ENCODE assay signal across 2 cellular contexts in genomic region chr5:68744196-68744595, GRCh38.
TF ChIP-seq lines count a peak whose summit lies in the region.

No MANE protein-coding gene starts in this region.

TF ChIP-seq in liver, 16 proteins besides CTCF, POLR2A, EP300 and RAD21 (continued from another document):
- TF ChIP-seq ZBTB33 (IDR thresholded peaks at IDR 0.05): no peak
- no peak for TF ChIP-seq RXRA (IDR thresholded peaks at IDR 0.05)
- TF ChIP-seq HNF4G (IDR thresholded peaks at IDR 0.05): no peak
- no peak for TF ChIP-seq TAF1 (conservative IDR thresholded peaks at IDR 0.05)
- TF ChIP-seq FOXA2 (IDR thresholded peaks at IDR 0.05): no peak
- no peak for TF ChIP-seq MAX (IDR thresholded peaks at IDR 0.05)
- TF ChIP-seq, protein P1, sequence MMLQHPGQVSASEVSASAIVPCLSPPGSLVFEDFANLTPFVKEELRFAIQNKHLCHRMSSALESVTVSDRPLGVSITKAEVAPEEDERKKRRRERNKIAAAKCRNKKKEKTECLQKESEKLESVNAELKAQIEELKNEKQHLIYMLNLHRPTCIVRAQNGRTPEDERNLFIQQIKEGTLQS (IDR thresholded peaks at IDR 0.05): no peak

TF ChIP-seq in HepG2, 621 proteins besides CTCF, POLR2A, EP300 and RAD21:
- TF ChIP-seq, protein P2, sequence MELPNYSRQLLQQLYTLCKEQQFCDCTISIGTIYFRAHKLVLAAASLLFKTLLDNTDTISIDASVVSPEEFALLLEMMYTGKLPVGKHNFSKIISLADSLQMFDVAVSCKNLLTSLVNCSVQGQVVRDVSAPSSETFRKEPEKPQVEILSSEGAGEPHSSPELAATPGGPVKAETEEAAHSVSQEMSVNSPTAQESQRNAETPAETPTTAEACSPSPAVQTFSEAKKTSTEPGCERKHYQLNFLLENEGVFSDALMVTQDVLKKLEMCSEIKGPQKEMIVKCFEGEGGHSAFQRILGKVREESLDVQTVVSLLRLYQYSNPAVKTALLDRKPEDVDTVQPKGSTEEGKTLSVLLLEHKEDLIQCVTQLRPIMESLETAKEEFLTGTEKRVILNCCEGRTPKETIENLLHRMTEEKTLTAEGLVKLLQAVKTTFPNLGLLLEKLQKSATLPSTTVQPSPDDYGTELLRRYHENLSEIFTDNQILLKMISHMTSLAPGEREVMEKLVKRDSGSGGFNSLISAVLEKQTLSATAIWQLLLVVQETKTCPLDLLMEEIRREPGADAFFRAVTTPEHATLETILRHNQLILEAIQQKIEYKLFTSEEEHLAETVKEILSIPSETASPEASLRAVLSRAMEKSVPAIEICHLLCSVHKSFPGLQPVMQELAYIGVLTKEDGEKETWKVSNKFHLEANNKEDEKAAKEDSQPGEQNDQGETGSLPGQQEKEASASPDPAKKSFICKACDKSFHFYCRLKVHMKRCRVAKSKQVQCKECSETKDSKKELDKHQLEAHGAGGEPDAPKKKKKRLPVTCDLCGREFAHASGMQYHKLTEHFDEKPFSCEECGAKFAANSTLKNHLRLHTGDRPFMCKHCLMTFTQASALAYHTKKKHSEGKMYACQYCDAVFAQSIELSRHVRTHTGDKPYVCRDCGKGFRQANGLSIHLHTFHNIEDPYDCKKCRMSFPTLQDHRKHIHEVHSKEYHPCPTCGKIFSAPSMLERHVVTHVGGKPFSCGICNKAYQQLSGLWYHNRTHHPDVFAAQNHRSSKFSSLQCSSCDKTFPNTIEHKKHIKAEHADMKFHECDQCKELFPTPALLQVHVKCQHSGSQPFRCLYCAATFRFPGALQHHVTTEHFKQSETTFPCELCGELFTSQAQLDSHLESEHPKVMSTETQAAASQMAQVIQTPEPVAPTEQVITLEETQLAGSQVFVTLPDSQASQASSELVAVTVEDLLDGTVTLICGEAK (IDR thresholded peaks at IDR 0.05): no peak
- TF ChIP-seq, protein P2 (CRISPR knock-in tag; IDR thresholded peaks at IDR 0.05): no peak
- TF ChIP-seq ZFP37 (CRISPR knock-in tag; IDR thresholded peaks at IDR 0.05; ENCODE audit: borderline replicate concordance): no peak
- TF ChIP-seq ZNF501 (CRISPR knock-in tag; IDR thresholded peaks at IDR 0.05): no peak
- no peak for TF ChIP-seq MAZ (IDR thresholded peaks at IDR 0.05; ENCODE audit: borderline replicate concordance, low read depth, low read length)
- TF ChIP-seq MAZ (CRISPR knock-in tag; IDR thresholded peaks at IDR 0.05; ENCODE audit: low read depth): no peak
